In the genomic region with DNA sequence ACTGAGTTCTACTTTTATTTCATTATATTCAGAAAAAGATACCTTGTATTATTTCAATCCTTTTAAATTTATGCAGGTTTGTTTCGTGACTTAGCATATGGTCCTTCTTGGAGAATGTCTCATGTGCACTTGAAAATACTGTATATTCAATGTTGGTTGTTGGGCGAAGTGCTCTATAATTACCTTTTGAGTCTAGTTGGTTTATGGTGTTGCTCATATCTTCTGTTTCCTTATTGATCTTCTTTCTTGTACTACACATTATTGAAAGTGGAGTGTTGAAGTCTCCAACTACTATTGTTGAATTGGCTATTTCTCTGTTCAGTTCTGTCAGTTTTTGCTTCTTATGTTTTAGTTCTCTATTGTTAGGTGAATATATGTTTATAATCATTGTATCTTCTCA, we compare ENCODE assay signal across 26 cellular contexts.
"Had no signal": no experiment of that assay in that cellular context is flagged by ENCODE, and none has a peak within 500 bp of the region (broad histone marks: within the 10 kb centered on the region; RNA-seq: fewer than 3 reads in every experiment).

No MANE protein-coding gene starts in this region.

- H3K36me3 ChIP-seq: suprapubic skin, thoracic aorta, thyroid gland, tibial artery, tibial nerve, transverse colon, upper lobe of left lung, upper lobe of right lung, vagina had no signal

- FAIRE-seq: urothelium cell line had no signal

- ATAC-seq: stimulated activated effector memory CD8-positive, alpha-beta T cell treated with anti-CD3 and anti-CD28 coated beads, Interleukin-12 subunit alpha, Interleukin-12 subunit beta, amount 100 ng/mL, for 72 hours; stimulated activated memory B cell treated with anti-CD40 and anti-IgM and Interleukin-4, amounts not matched to agents 10 μg/mL and 1 μg/mL and 100 μg/mL, for 72 hours; stimulated activated naive B cell treated with anti-CD40 and anti-IgM and Interleukin-4, amounts not matched to agents 10 μg/mL and 1 μg/mL and 100 μg/mL, for 72 hours; stimulated activated naive CD8-positive, alpha-beta T cell treated with anti-CD3 and anti-CD28 coated beads, Interleukin-15, amount 100 ng/mL, for 72 hours; stimulated activated naive CD8-positive, alpha-beta T cell treated with anti-CD3 and anti-CD28 coated beads, Interleukin-15, Interleukin-2, amounts not matched to agents 100 U/mL and 50 U/mL, for 24 hours; upper lobe of right lung had no signal

- H3K4me1 ChIP-seq: suprapubic skin, testis, tibial artery, tibial nerve, upper lobe of left lung, upper lobe of right lung, uterus, vagina had no signal

- H3K27me3 ChIP-seq: suprapubic skin, testis, thyroid gland, tibial artery, tibial nerve, transverse colon, upper lobe of left lung, upper lobe of right lung, uterus, vagina had no signal

- H3K27ac ChIP-seq: suprapubic skin, testis, thoracic aorta, thyroid gland, tibial artery, tibial nerve, upper lobe of left lung, upper lobe of right lung, uterus, vagina had no signal

- H3K9me3 ChIP-seq: testis, thyroid gland, upper lobe of right lung, vagina had no signal

- H3K4me3 ChIP-seq: suprapubic skin, testis, thoracic aorta, thyroid gland, tibial artery, tibial nerve, transverse colon, upper lobe of left lung, upper lobe of right lung, uterus, vagina had no signal

- DNase-seq: stimulated activated CD4-positive, alpha-beta T cell treated with anti-CD3 and anti-CD28 coated beads, Interleukin-2, amount 100 ng/mL, for 24 hours; stimulated activated CD4-positive, alpha-beta T cell treated with anti-CD3 and anti-CD28 coated beads, Interleukin-2, amount 100 ng/mL, for 48 hours; stimulated activated CD4-positive, alpha-beta T cell treated with anti-CD3 and anti-CD28 coated beads, Interleukin-4, amount 100 ng/mL, for 1 hour; stimulated activated CD4-positive, alpha-beta T cell treated with anti-CD3 and anti-CD28 coated beads, Interleukin-4, amount 100 ng/mL, for 24 hours; stimulated activated CD4-positive, alpha-beta T cell treated with anti-CD3 and anti-CD28 coated beads, Interleukin-4, amount 100 ng/mL, for 4 hours; stimulated activated CD8-positive, alpha-beta memory T cell treated with anti-CD3 and anti-CD28 coated beads, Interleukin-4, amount 100 ng/mL, for 48 hours; stimulated activated naive B cell treated with anti-CD40 and anti-IgM and Interleukin-4, amounts not matched to agents 10 μg/mL and 1 μg/mL and 100 μg/mL, for 72 hours; stimulated activated naive CD4-positive, alpha-beta T cell; stimulated activated naive CD8-positive, alpha-beta T cell treated with anti-CD3 and anti-CD28 coated beads, Interleukin-15, amount 100 ng/mL, for 72 hours; stimulated activated naive CD8-positive, alpha-beta T cell treated with anti-CD3 and anti-CD28 coated beads, Interleukin-15, Interleukin-2, amounts not matched to agents 100 U/mL and 50 U/mL, for 24 hours; substantia nigra; testis; thyroid gland; tibial artery; transverse colon; trophoblast cell; upper lobe of left lung; upper lobe of right lung; uterus had no signal
